In genomic region chr6:107618672-107619071, GRCh38 we compare ENCODE assay signal across 10 cellular contexts.
DNase-seq lines count a peak whose midpoint lies in the region; ATAC-seq and TF ChIP-seq lines count a peak whose summit lies in the region.
"Had no signal": no experiment of that assay in that cellular context is flagged by ENCODE, and none has a peak within 500 bp of the region (broad histone marks: within the 10 kb centered on the region; RNA-seq: fewer than 3 reads in every experiment).

No MANE protein-coding gene starts in this region.

- peak; percentile 80 for ATAC-seq in GM19372 (IDR thresholded peaks at IDR 0.05; ENCODE audit: low read depth, unreplicated experiment)
- peak; percentile 97 for ATAC-seq in HG03095 (IDR thresholded peaks at IDR 0.05; ENCODE audit: unreplicated experiment)

- H3K4me1 Mint-ChIP-seq in mesothelial cell of epicardium = peaks cover 13% of the 10 kb centered on the region

- no peaks in the 10 kb centered on the region for H3K27me3 Mint-ChIP-seq in mesothelial cell of epicardium (ENCODE audit: low read depth)
- H3K27me3 Mint-ChIP-seq: IgD-negative memory B cell had no signal

- H3K4me3 Mint-ChIP-seq in mesothelial cell of epicardium = no peak overlapping the region

- no peaks in the 10 kb centered on the region for H3K36me3 Mint-ChIP-seq in mesothelial cell of epicardium
- H3K36me3 Mint-ChIP-seq: IgD-negative memory B cell had no signal

- no peak for TF ChIP-seq CTCF in mesothelial cell of epicardium (IDR thresholded peaks at IDR 0.05; ENCODE audit: unreplicated experiment)

- DNase-seq in activated T-cell treated with anti-CD3 and anti-CD28 coated beads for 48 hours (ENCODE audit: low read depth) = peak; percentile 15
- DNase-seq in stimulated activated CD8-positive, alpha-beta memory T cell treated with anti-CD3 and anti-CD28 coated beads, Interleukin-7, amount 100 ng/mL, for 1 hour (ENCODE audit: low read depth in 2 of 2) = peak; percentile 2 to 5
- DNase-seq in G401 (ENCODE audit: low spot score) = no peak
- no peak for DNase-seq in dedifferentiated amniotic fluid mesenchymal stem cell (ENCODE audit: extremely low spot score)
- DNase-seq in Kasumi-1 (lab: John Stamatoyannopoulos, UW) = no peak
- DNase-seq in mesothelial cell of epicardium (ENCODE audit: low spot score in 2 of 2, unreplicated experiment in 2 of 2) = no peak
- DNase-seq: caudate nucleus had no signal

- no peaks in the 10 kb centered on the region for H3K9me3 Mint-ChIP-seq in mesothelial cell of epicardium
- H3K9me3 Mint-ChIP-seq: IgD-negative memory B cell had no signal

- H3K27ac Mint-ChIP-seq in mesothelial cell of epicardium = no peak overlapping the region
- H3K27ac Mint-ChIP-seq: IgD-negative memory B cell had no signal

- in situ Hi-C loops in G401 (cut with HindIII; ENCODE audit: low sequenced_read_pairs) = no loop called here

Comparison
In these comparisons a context has a peak if more than half of its experiments do, and no peak if none do; other contexts are left out.
1. DNase-seq: peak in activated T-cell treated with anti-CD3 and anti-CD28 coated beads for 48 hours (single experiment) and stimulated activated CD8-positive, alpha-beta memory T cell treated with anti-CD3 and anti-CD28 coated beads, Interleukin-7, amount 100 ng/mL, for 1 hour (2 of 2); none in G401 (single experiment), dedifferentiated amniotic fluid mesenchymal stem cell (single experiment), Kasumi-1 (0 of 2) and mesothelial cell of epicardium (0 of 2).